In genomic region chr18:79402977-79403722, GRCh38 we compare ENCODE assay signal across 8 cellular contexts. TPM values are rescaled to one million over a fixed set of nuclear protein-coding genes. Genes with fewer than 3 reads are reported as not detected.
DNase-seq lines count a peak whose midpoint lies in the region; ATAC-seq and TF ChIP-seq lines count a peak whose summit lies in the region.

No MANE protein-coding gene starts in this region.

- POLR2A ChIA-PET in HEK293 (lab: Yijun Ruan, JAX): interaction anchor here (1.2 kb wide), 1 partner anchor 13 kb away, joined by 3 read pairs; no protein-coding TSS in a partner anchor

- no peak overlapping the region for H3K27ac ChIP-seq in HEK293 (ENCODE audit: extremely low read depth, low read depth, low read length)

- no peaks in the 10 kb centered on the region for H3K4me1 ChIP-seq in HEK293 (ENCODE audit: control insufficient read depth, insufficient read depth, low read length)

- H3K4me3 ChIP-seq in HEK293 (ENCODE audit: low read depth, low read length) (no peak overlapping the region), fibroblast of the aortic adventitia (ENCODE audit: low read depth, low read length) (no peak overlapping the region)

- no peaks in the 10 kb centered on the region for H3K9me3 ChIP-seq in HEK293 (ENCODE audit: control insufficient read depth, insufficient read depth, low read depth, low read length)

- no peaks in the 10 kb centered on the region for H3K36me3 ChIP-seq in HEK293 (ENCODE audit: control insufficient read depth in 2 of 2, insufficient read depth in 1 of 2, low read length in 2 of 2)

- peak; percentile 60 for DNase-seq in UCSD-AML1 (lab: John Stamatoyannopoulos, UW; ENCODE audit: unreplicated experiment)
- DNase-seq in fibroblast of the aortic adventitia (ENCODE audit: low read depth): peak; percentile 53
- DNase-seq in posterior cingulate gyrus: peak; percentile 27 to 93 (median 58)
- DNase-seq in ACHN: no peak
- DNase-seq in HT-29 (ENCODE audit: low spot score): no peak
- no peak for DNase-seq in stimulated activated CD8-positive, alpha-beta memory T cell treated with anti-CD3 and anti-CD28 coated beads, Interleukin-4, amount 100 ng/mL, for 48 hours

- in situ Hi-C loops in ACHN (cut with HindIII; ENCODE audit: low pct_ligation_motif_present, low pct_unique_long_range_greater_than_20kb, low sequenced_read_pairs): no loop called here

- no peak for ATAC-seq in GM18868 (IDR thresholded peaks at IDR 0.05; ENCODE audit: unreplicated experiment)

- intact Hi-C loops in posterior cingulate gyrus (cut with DNase I): no loop called here

- no peak for TF ChIP-seq CTCF in HEK293 (tag by site-specific recombination; IDR thresholded peaks at IDR 0.05)
- TF ChIP-seq CTCF in fibroblast of the aortic adventitia (IDR thresholded peaks at IDR 0.05; ENCODE audit: insufficient read depth, low read length): no peak

- CTCF ChIA-PET in HEK293 (lab: Yijun Ruan, JAX): no interaction called here

TF ChIP-seq in HEK293, 187 proteins besides CTCF, POLR2A, EP300 and RAD21:
- TF ChIP-seq MEIS1 (CRISPR knock-in tag; IDR thresholded peaks at IDR 0.05; ENCODE audit: borderline replicate concordance) (no peak), SP2 (tag by site-specific recombination; IDR thresholded peaks at IDR 0.05) (0 out of 2 replicates have a peak, but pooled peaks have one; percentile 14), KLF1 (tag by site-specific recombination; IDR thresholded peaks at IDR 0.05) (peak; percentile 74), RBAK (tag by site-specific recombination; IDR thresholded peaks at IDR 0.05) (no peak), ZIC2 (tag by site-specific recombination; IDR thresholded peaks at IDR 0.05) (peak; percentile 43), BCL11B (tag by site-specific recombination; IDR thresholded peaks at IDR 0.05; ENCODE audit: low read depth) (no peak)

RNA-seq across cellular contexts. Expression of gene NFATC1, which starts 7.4 kb away (rescaled TPM):
- total RNA-seq in fibroblast of the aortic adventitia (ENCODE audit: low replicate concordance): 2.0 and 3.0 TPM in 2 replicates
- total RNA-seq in HT-29 (2014; rRNA removed; shearing (Covaris generic)): not detected in 2 replicates

Comparison
In these comparisons a context has a peak if more than half of its experiments do, and no peak if none do; other contexts are left out.
1. DNase-seq: peak in UCSD-AML1 (single experiment), fibroblast of the aortic adventitia (single experiment) and posterior cingulate gyrus (10 of 10); none in ACHN (single experiment), HT-29 (single experiment) and stimulated activated CD8-positive, alpha-beta memory T cell treated with anti-CD3 and anti-CD28 coated beads, Interleukin-4, amount 100 ng/mL, for 48 hours (single experiment).